ENCODE assay signal across 2 cellular contexts in genomic region chr22:37030560-37031281, GRCh38.
TF ChIP-seq lines count a peak whose summit lies in the region.

No MANE protein-coding gene starts in this region.

TF ChIP-seq in A549, 52 proteins besides CTCF, POLR2A, EP300 and RAD21:
- TF ChIP-seq JUNB (IDR thresholded peaks at IDR 0.05) = no peak
- no peak for TF ChIP-seq ZFP36 (IDR thresholded peaks at IDR 0.05; ENCODE audit: borderline replicate concordance, partially characterized antibody)

TF ChIP-seq in GM12878, 131 proteins besides CTCF, POLR2A, EP300 and RAD21:
- TF ChIP-seq ZBTB11 (CRISPR knock-in tag; IDR thresholded peaks at IDR 0.05) = no peak
- TF ChIP-seq SKIL (IDR thresholded peaks at IDR 0.05; ENCODE audit: low read depth, poor library complexity, severe bottlenecking) = no peak
- no peak for TF ChIP-seq USF1 (IDR thresholded peaks at IDR 0.05; ENCODE audit: borderline replicate concordance, extremely low read length, insufficient read depth, low read depth, low read length)
- TF ChIP-seq MEF2B (IDR thresholded peaks at IDR 0.05; ENCODE audit: partially characterized antibody, poor library complexity, severe bottlenecking) = no peak
- TF ChIP-seq SREBF1 (IDR thresholded peaks at IDR 0.05; ENCODE audit: low read length) = no peak
